Comparison of ENCODE assay signal across 18 cellular contexts in genomic region chr22:43408009-43408408, GRCh38. TPM values are rescaled to one million over a fixed set of nuclear protein-coding genes. Genes with fewer than 3 reads are reported as not detected.
A peak's percentile ranks its signal among the peaks of the same experiment; 100 is the strongest.
DNase-seq lines count a peak whose midpoint lies in the region; ATAC-seq and TF ChIP-seq lines count a peak whose summit lies in the region.
"Had no signal": no experiment of that assay in that cellular context is flagged by ENCODE, and none has a peak within 500 bp of the region (broad histone marks: within the 10 kb centered on the region; RNA-seq: fewer than 3 reads in every experiment).

No MANE protein-coding gene starts in this region.

- WGBS in liver = 50% methylated on average over 2 of the region's 2 CpGs

- no peak overlapping the region for H3K9ac ChIP-seq in liver (ENCODE audit: low read depth in 1 of 2, low read length in 2 of 2)

- in situ Hi-C loops in KBM-7 (cut with MboI; ENCODE audit: low pct_unique_long_range_greater_than_20kb, low sequenced_read_pairs) = loop anchor here (25.0 kb wide), 1 partner anchor 1229 kb away; no protein-coding TSS in a partner anchor

- TF ChIP-seq CTCF in WTC11 (IDR thresholded peaks at IDR 0.05) (no peak), liver (IDR thresholded peaks at IDR 0.05; ENCODE audit: low read depth, low read length, missing input control) (no peak), A673 (conservative IDR thresholded peaks at IDR 0.05; ENCODE audit: low read depth, low read length) (no peak)

- BruUV-seq in A673 (replicated peaks; lab: Mats Ljungman, UMichigan) = no TSS peak

- H3K4me1 ChIP-seq in liver (ENCODE audit: control insufficient read depth in 4 of 4, insufficient read depth in 4 of 4, low read length in 3 of 4) (peaks cover 4 to 22% (median 11%) of the 10 kb centered on the region in 4 donors), A673 (ENCODE audit: insufficient read depth, low read length, poor library complexity, severe bottlenecking) (no peaks in the 10 kb centered on the region)

- CTCF ChIA-PET in WTC11 (lab: Charles Lee) = interaction anchor here (0.8 to 1.8 kb wide), 6 partner anchors 20 to 441 kb away, joined by 3 to 7 read pairs (median 4); no protein-coding TSS in a partner anchor
- CTCF ChIA-PET in A673 (lab: Charles Lee) = no interaction called here

- H3K36me3 ChIP-seq in liver (ENCODE audit: control insufficient read depth in 4 of 4, insufficient read depth in 3 of 4, low read depth in 1 of 4, low read length in 3 of 4) = no peaks in the 10 kb centered on the region
- H3K36me3 ChIP-seq in A673 (ENCODE audit: insufficient read depth, low read length, poor library complexity, severe bottlenecking) = no peaks in the 10 kb centered on the region

- peaks cover 0 to 3% (median 0%) of the 10 kb centered on the region in 4 donors for H3K27me3 ChIP-seq in liver (ENCODE audit: control insufficient read depth in 4 of 4, insufficient read depth in 4 of 4, low read length in 3 of 4)
- peaks cover 31% of the 10 kb centered on the region for H3K27me3 ChIP-seq in A673 (replicated peaks; ENCODE audit: insufficient read depth, low read depth, low read length, poor library complexity)

- DNase-seq in NCI-H345 (lab: John Stamatoyannopoulos, UW) = peak; percentile 8
- no peak for DNase-seq in NCI-H345 treated with DMSO at 0.1 percent for 48 hours (lab: John Stamatoyannopoulos, UW; ENCODE audit: unreplicated experiment)
- DNase-seq in WTC11 (ENCODE audit: low spot score) = no peak
- no peak for DNase-seq in KBM-7
- no peak for DNase-seq in LoVo (ENCODE audit: low spot score)
- no peak for DNase-seq in A673 (ENCODE audit: low spot score)
- DNase-seq: C1 segment of cervical spinal cord; Calu3; CD4-positive, alpha-beta T cell; DMS 273 treated with DMSO at 0.1 percent for 48 hours; DMS79 treated with DMSO at 0.1 percent for 48 hours; EL; H9 had no signal

- H3K4me1 Mint-ChIP-seq in WTC11 = peaks cover 8% of the 10 kb centered on the region

- no peak overlapping the region for H3K27ac Mint-ChIP-seq in WTC11
- H3K27ac Mint-ChIP-seq: B cell; CD4-positive, alpha-beta T cell; GM23338; H9 had no signal

- ATAC-seq in WTC11 = no peak
- ATAC-seq: GM23338 had no signal

- H3K4me3 Mint-ChIP-seq in WTC11 = no peak overlapping the region
- H3K4me3 Mint-ChIP-seq: B cell; CD4-positive, alpha-beta T cell; GM23338; H9 had no signal

- no peaks in the 10 kb centered on the region for H3K36me3 Mint-ChIP-seq in WTC11

- H3K4me3 ChIP-seq in liver (ENCODE audit: low read depth in 1 of 3, low read length in 3 of 3) (no peak overlapping the region), A673 (ENCODE audit: low read depth, low read length, poor library complexity, severe bottlenecking) (no peak overlapping the region)
- H3K4me3 ChIP-seq: GM23338 had no signal

- no peaks in the 10 kb centered on the region for H3K9me3 ChIP-seq in liver (ENCODE audit: control insufficient read depth in 4 of 4, low read length in 3 of 4)
- no peaks in the 10 kb centered on the region for H3K9me3 ChIP-seq in A673 (ENCODE audit: low read depth, low read length, poor library complexity, severe bottlenecking)

- H3K27me3 Mint-ChIP-seq in WTC11 (ENCODE audit: low read depth) = peaks cover 27% of the 10 kb centered on the region

- intact Hi-C loops in A673 (cut with micrococcal nuclease; ENCODE audit: unreplicated experiment) = no loop called here

- TF ChIP-seq RAD21 in liver (IDR thresholded peaks at IDR 0.05) = peak in 1 of 2 donors; percentile 35

- H3K27ac ChIP-seq in liver (ENCODE audit: low read depth in 1 of 2, low read length in 2 of 2) = peak overlapping the region; percentile 11 to 38
- H3K27ac ChIP-seq in A673 (ENCODE audit: low read depth, low read length, poor library complexity, severe bottlenecking) = no peak overlapping the region

- POLR2A ChIA-PET in WTC11 (lab: Charles Lee) (no interaction called here), A673 (lab: Charles Lee; ENCODE audit: low non-redundant PET) (no interaction called here)

- no peaks in the 10 kb centered on the region for H3K9me3 Mint-ChIP-seq in WTC11
- H3K9me3 Mint-ChIP-seq: CD4-positive, alpha-beta T cell; GM23338; H9 had no signal

TF ChIP-seq in WTC11, 78 proteins besides CTCF, POLR2A, EP300 and RAD21:
- peak; percentile 99 for TF ChIP-seq GABPB1 (CRISPR knock-in tag; IDR thresholded peaks at IDR 0.05)
- no peak for TF ChIP-seq CDX4 (CRISPR knock-in tag; IDR thresholded peaks at IDR 0.05; ENCODE audit: borderline replicate concordance)

TF ChIP-seq in liver, 16 proteins besides CTCF, POLR2A, EP300 and RAD21:
- no peak for TF ChIP-seq ZBTB33 (IDR thresholded peaks at IDR 0.05)
- no peak for TF ChIP-seq NR2F2 (IDR thresholded peaks at IDR 0.05)
- no peak for TF ChIP-seq FOXA1 (IDR thresholded peaks at IDR 0.05)
- TF ChIP-seq JUND (IDR thresholded peaks at IDR 0.05) = peak in 1 of 2 donors; percentile 15
- TF ChIP-seq FOXA2 (IDR thresholded peaks at IDR 0.05) = no peak
- peak; percentile 36 for TF ChIP-seq YY1 (IDR thresholded peaks at IDR 0.05)
- peak; percentile 55 to 63 for TF ChIP-seq RXRA (IDR thresholded peaks at IDR 0.05)
- no peak for TF ChIP-seq TAF1 (conservative IDR thresholded peaks at IDR 0.05)
- no peak for TF ChIP-seq MAX (IDR thresholded peaks at IDR 0.05)
- peak; percentile 89 for TF ChIP-seq SP1 (IDR thresholded peaks at IDR 0.05)
- peak; percentile 91 for TF ChIP-seq ATF3 (IDR thresholded peaks at IDR 0.05)
- TF ChIP-seq REST (IDR thresholded peaks at IDR 0.05) = peak; percentile 64
- TF ChIP-seq HNF4A (conservative IDR thresholded peaks at IDR 0.05) = peak; percentile 86 to 91
- peak; percentile 28 for TF ChIP-seq HNF4G (IDR thresholded peaks at IDR 0.05)

RNA-seq across cellular contexts. Expression of gene MPPED1, which starts 3.8 kb away (rescaled TPM):
- 0.16 to 0.35 TPM (median 0.21 TPM) in 3 replicates for total RNA-seq in WTC11 (2021)
- 1 to 10 TPM in 1 of 2 donors, under 1 TPM in 1; 0.89 to 3.3 TPM for total RNA-seq in liver
- polyA plus RNA-seq in liver = 1 to 10 TPM; 4.9 to 6.5 TPM
- total RNA-seq in A673 (2021) = not detected in 2 replicates
- total RNA-seq: A172; B cell; Calu3; CD4-positive, alpha-beta T cell; HT1080 had no signal
- polyA plus RNA-seq: GM23338 had no signal
